Comparison of ENCODE assay signal across 1 cellular context in genomic region chr6:2970034-2970685, GRCh38.
A peak's percentile ranks its signal among the peaks of the same experiment; 100 is the strongest.
TF ChIP-seq lines count a peak whose summit lies in the region.

No MANE protein-coding gene starts in this region.

TF ChIP-seq in HepG2, 621 proteins besides CTCF, POLR2A, EP300 and RAD21:
- TF ChIP-seq ZNF776 (CRISPR knock-in tag; IDR thresholded peaks at IDR 0.05) = no peak
- TF ChIP-seq, protein P1, sequence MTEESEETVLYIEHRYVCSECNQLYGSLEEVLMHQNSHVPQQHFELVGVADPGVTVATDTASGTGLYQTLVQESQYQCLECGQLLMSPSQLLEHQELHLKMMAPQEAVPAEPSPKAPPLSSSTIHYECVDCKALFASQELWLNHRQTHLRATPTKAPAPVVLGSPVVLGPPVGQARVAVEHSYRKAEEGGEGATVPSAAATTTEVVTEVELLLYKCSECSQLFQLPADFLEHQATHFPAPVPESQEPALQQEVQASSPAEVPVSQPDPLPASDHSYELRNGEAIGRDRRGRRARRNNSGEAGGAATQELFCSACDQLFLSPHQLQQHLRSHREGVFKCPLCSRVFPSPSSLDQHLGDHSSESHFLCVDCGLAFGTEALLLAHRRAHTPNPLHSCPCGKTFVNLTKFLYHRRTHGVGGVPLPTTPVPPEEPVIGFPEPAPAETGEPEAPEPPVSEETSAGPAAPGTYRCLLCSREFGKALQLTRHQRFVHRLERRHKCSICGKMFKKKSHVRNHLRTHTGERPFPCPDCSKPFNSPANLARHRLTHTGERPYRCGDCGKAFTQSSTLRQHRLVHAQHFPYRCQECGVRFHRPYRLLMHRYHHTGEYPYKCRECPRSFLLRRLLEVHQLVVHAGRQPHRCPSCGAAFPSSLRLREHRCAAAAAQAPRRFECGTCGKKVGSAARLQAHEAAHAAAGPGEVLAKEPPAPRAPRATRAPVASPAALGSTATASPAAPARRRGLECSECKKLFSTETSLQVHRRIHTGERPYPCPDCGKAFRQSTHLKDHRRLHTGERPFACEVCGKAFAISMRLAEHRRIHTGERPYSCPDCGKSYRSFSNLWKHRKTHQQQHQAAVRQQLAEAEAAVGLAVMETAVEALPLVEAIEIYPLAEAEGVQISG (CRISPR knock-in tag; IDR thresholded peaks at IDR 0.05) = no peak
- TF ChIP-seq ZSCAN21 (CRISPR knock-in tag; IDR thresholded peaks at IDR 0.05; ENCODE audit: borderline replicate concordance) = no peak
- TF ChIP-seq HMGA1 (CRISPR knock-in tag; conservative IDR thresholded peaks at IDR 0.05) = no peak
- TF ChIP-seq ZBTB3 (CRISPR knock-in tag; IDR thresholded peaks at IDR 0.05; ENCODE audit: borderline replicate concordance, low read depth) = no peak
- TF ChIP-seq, protein P2, sequence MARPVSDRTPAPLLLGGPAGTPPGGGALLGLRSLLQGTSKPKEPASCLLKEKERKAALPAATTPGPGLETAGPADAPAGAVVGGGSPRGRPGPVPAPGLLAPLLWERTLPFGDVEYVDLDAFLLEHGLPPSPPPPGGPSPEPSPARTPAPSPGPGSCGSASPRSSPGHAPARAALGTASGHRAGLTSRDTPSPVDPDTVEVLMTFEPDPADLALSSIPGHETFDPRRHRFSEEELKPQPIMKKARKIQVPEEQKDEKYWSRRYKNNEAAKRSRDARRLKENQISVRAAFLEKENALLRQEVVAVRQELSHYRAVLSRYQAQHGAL (CRISPR knock-in tag; IDR thresholded peaks at IDR 0.05; ENCODE audit: not compliant biosample characterization) = no peak
- TF ChIP-seq SIN3A (IDR thresholded peaks at IDR 0.05; ENCODE audit: borderline replicate concordance, low read depth, low read length) = 0 out of 2 replicates have a peak, but pooled peaks have one; percentile 16
- TF ChIP-seq E2F2 (CRISPR knock-in tag; IDR thresholded peaks at IDR 0.05; ENCODE audit: borderline replicate concordance) = no peak
- TF ChIP-seq HDAC1 (CRISPR knock-in tag; IDR thresholded peaks at IDR 0.05) = 0 out of 2 replicates have a peak, but pooled peaks have one; percentile 45
- no peak for TF ChIP-seq SKI (IDR thresholded peaks at IDR 0.05; ENCODE audit: partially characterized antibody)
- no peak for TF ChIP-seq ZNF782 (CRISPR knock-in tag; IDR thresholded peaks at IDR 0.05; ENCODE audit: borderline replicate concordance)
- 0 out of 2 replicates have a peak, but pooled peaks have one; percentile 36 for TF ChIP-seq ZNF414 (CRISPR knock-in tag; IDR thresholded peaks at IDR 0.05)
- TF ChIP-seq, protein P3, sequence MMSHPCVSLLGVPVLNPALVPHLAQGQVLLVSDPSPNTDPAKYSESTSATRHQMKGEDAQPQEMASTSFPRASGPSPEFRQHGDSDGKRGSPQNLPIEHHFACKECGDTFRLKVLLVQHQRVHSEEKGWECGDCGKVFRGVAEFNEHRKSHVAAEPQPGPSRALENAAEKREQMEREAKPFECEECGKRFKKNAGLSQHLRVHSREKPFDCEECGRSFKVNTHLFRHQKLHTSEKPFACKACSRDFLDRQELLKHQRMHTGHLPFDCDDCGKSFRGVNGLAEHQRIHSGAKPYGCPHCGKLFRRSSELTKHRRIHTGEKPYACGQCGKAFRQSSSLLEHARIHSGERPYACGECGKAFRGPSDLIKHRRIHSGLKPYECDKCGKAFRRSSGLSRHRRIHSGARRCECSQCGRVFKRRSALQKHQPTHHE (CRISPR knock-in tag; IDR thresholded peaks at IDR 0.05; ENCODE audit: borderline replicate concordance) = no peak
- TF ChIP-seq, protein P4, sequence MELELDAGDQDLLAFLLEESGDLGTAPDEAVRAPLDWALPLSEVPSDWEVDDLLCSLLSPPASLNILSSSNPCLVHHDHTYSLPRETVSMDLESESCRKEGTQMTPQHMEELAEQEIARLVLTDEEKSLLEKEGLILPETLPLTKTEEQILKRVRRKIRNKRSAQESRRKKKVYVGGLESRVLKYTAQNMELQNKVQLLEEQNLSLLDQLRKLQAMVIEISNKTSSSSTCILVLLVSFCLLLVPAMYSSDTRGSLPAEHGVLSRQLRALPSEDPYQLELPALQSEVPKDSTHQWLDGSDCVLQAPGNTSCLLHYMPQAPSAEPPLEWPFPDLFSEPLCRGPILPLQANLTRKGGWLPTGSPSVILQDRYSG (CRISPR knock-in tag; IDR thresholded peaks at IDR 0.05) = no peak
- no peak for TF ChIP-seq MATR3 (CRISPR knock-in tag; IDR thresholded peaks at IDR 0.05)
- TF ChIP-seq REPIN1 (CRISPR knock-in tag; IDR thresholded peaks at IDR 0.05; ENCODE audit: borderline replicate concordance, low read depth) = peak; percentile 5; the same call in 1 of the 2 replicates
- TF ChIP-seq ZFP82 (CRISPR knock-in tag; IDR thresholded peaks at IDR 0.05; ENCODE audit: borderline replicate concordance) = no peak
- TF ChIP-seq, protein P5, sequence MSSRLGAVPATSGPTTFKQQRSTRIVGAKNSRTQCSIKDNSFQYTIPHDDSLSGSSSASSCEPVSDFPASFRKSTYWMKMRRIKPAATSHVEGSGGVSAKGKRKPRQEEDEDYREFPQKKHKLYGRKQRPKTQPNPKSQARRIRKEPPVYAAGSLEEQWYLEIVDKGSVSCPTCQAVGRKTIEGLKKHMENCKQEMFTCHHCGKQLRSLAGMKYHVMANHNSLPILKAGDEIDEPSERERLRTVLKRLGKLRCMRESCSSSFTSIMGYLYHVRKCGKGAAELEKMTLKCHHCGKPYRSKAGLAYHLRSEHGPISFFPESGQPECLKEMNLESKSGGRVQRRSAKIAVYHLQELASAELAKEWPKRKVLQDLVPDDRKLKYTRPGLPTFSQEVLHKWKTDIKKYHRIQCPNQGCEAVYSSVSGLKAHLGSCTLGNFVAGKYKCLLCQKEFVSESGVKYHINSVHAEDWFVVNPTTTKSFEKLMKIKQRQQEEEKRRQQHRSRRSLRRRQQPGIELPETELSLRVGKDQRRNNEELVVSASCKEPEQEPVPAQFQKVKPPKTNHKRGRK (CRISPR knock-in tag; IDR thresholded peaks at IDR 0.05) = 0 out of 2 replicates have a peak, but pooled peaks have one; percentile 48
- no peak for TF ChIP-seq ZKSCAN5 (CRISPR knock-in tag; IDR thresholded peaks at IDR 0.05)
- TF ChIP-seq, protein P6, sequence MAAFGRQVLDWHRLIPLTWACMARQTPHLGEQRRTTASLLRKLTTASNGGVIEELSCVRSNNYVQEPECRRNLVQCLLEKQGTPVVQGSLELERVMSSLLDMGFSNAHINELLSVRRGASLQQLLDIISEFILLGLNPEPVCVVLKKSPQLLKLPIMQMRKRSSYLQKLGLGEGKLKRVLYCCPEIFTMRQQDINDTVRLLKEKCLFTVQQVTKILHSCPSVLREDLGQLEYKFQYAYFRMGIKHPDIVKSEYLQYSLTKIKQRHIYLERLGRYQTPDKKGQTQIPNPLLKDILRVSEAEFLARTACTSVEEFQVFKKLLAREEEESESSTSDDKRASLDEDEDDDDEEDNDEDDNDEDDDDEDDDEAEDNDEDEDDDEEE (CRISPR knock-in tag; IDR thresholded peaks at IDR 0.05) = no peak
- no peak for TF ChIP-seq ZNF121 (CRISPR knock-in tag; IDR thresholded peaks at IDR 0.05)
- no peak for TF ChIP-seq CEBPG (CRISPR knock-in tag; IDR thresholded peaks at IDR 0.05)
